16 cellular contexts compared by ENCODE assay signal in genomic region chr5:133368009-133368408, GRCh38.
DNase-seq lines count a peak whose midpoint lies in the region; ATAC-seq, FAIRE-seq and TF ChIP-seq lines count a peak whose summit lies in the region.
"Had no signal": no experiment of that assay in that cellular context is flagged by ENCODE, and none has a peak within 500 bp of the region (broad histone marks: within the 10 kb centered on the region; RNA-seq: fewer than 3 reads in every experiment).

No MANE protein-coding gene starts in this region.

- H3K9me2 ChIP-seq in hepatocyte (replicated peaks; ENCODE audit: insufficient read depth), result no peaks in the 10 kb centered on the region

- H3K36me3 ChIP-seq in hepatocyte (replicated peaks; ENCODE audit: insufficient read depth, low read depth) (no peaks in the 10 kb centered on the region), upper lobe of left lung (no peaks in the 10 kb centered on the region)
- H3K36me3 ChIP-seq: BE2C, HAP-1 had no signal

- FAIRE-seq in urothelium cell line (lab: Jason Lieb, UNC), result peak; percentile 71
- FAIRE-seq: A549, GM12891 had no signal

- DNase-seq in ecto neural progenitor cell (ENCODE audit: low spot score) (peak; percentile 46), left kidney (ENCODE audit: low read depth, low spot score) (peak; percentile 86), nephron progenitor cell (peak; percentile 59), urothelium cell line (ENCODE audit: low spot score) (no peak), hepatocyte (ENCODE audit: low spot score) (no peak), upper lobe of left lung (no peak)
- DNase-seq: BE2C; CD4-positive, alpha-beta memory T cell; DMS79; GOT3 had no signal

- H3K4me1 ChIP-seq in hepatocyte (ENCODE audit: insufficient read depth) (peaks cover 12% of the 10 kb centered on the region), upper lobe of left lung (no peaks in the 10 kb centered on the region)
- H3K4me1 ChIP-seq: BE2C, HAP-1 had no signal

- H3K36me3 Mint-ChIP-seq in nephron progenitor cell (ENCODE audit: low read depth), result no peaks in the 10 kb centered on the region
- H3K36me3 Mint-ChIP-seq: CD4-positive, alpha-beta memory T cell had no signal

- no peak overlapping the region for H2AFZ ChIP-seq in hepatocyte

- no peak overlapping the region for H3K4me3 ChIP-seq in hepatocyte
- H3K4me3 ChIP-seq in upper lobe of left lung, result no peak overlapping the region
- H3K4me3 ChIP-seq: A549, HAP-1 had no signal

- H3K27me3 Mint-ChIP-seq in nephron progenitor cell (ENCODE audit: low read depth, poor library complexity), result peaks cover 29% of the 10 kb centered on the region

- no peak overlapping the region for H3K4me3 Mint-ChIP-seq in nephron progenitor cell
- H3K4me3 Mint-ChIP-seq: CD4-positive, alpha-beta memory T cell; IgD-negative memory B cell had no signal

- H3K4me2 ChIP-seq in hepatocyte, result no peak overlapping the region
- H3K4me2 ChIP-seq: A549 had no signal

- no peak for TF ChIP-seq POLR2A in upper lobe of left lung (IDR thresholded peaks at IDR 0.05)

- no peak for TF ChIP-seq CTCF in nephron progenitor cell (IDR thresholded peaks at IDR 0.05)
- no peak for TF ChIP-seq CTCF in hepatocyte (IDR thresholded peaks at IDR 0.05; ENCODE audit: poor library complexity)
- no peak for TF ChIP-seq CTCF in upper lobe of left lung (IDR thresholded peaks at IDR 0.05)

- H3K27ac Mint-ChIP-seq in nephron progenitor cell, result no peak overlapping the region
- H3K27ac Mint-ChIP-seq: CD4-positive, alpha-beta memory T cell had no signal

- TF ChIP-seq EP300 in upper lobe of left lung (IDR thresholded peaks at IDR 0.05), result no peak

- no peaks in the 10 kb centered on the region for H4K20me1 ChIP-seq in hepatocyte (ENCODE audit: insufficient read depth, poor library complexity, severe bottlenecking)

- H3K27me3 ChIP-seq in hepatocyte, result no peaks in the 10 kb centered on the region
- H3K27me3 ChIP-seq in upper lobe of left lung, result no peaks in the 10 kb centered on the region
- H3K27me3 ChIP-seq: BE2C had no signal

- ATAC-seq in upper lobe of left lung (ENCODE audit: low FRiP score in 2 of 2), result no peak
- ATAC-seq in HG03439 (IDR thresholded peaks at IDR 0.05; ENCODE audit: unreplicated experiment), result no peak
- ATAC-seq: A549 had no signal

- H3K27ac ChIP-seq in hepatocyte (no peak overlapping the region), upper lobe of left lung (no peak overlapping the region)
- H3K27ac ChIP-seq: A549, C4-2B had no signal

- WGBS in hepatocyte (ENCODE audit: low lambda C conversion rate, missing lambda C conversion rate), result 51% methylated on average over 2 of the region's 2 CpGs
- 76% methylated on average over 2 of the region's 2 CpGs; no CpG with 5 or more reads in 1 of the 2 donors for WGBS in upper lobe of left lung, 2 donors

- H3K4me1 Mint-ChIP-seq in nephron progenitor cell, result peaks cover 96% of the 10 kb centered on the region
- H3K4me1 Mint-ChIP-seq: CD4-positive, alpha-beta memory T cell; IgD-negative memory B cell had no signal

- no peaks in the 10 kb centered on the region for H3K79me2 ChIP-seq in hepatocyte

- H3K9me3 Mint-ChIP-seq in nephron progenitor cell, result no peaks in the 10 kb centered on the region
- H3K9me3 Mint-ChIP-seq: CD4-positive, alpha-beta memory T cell; IgD-negative memory B cell had no signal

- no peaks in the 10 kb centered on the region for H3K9me3 ChIP-seq in hepatocyte (ENCODE audit: low read depth)
- H3K9me3 ChIP-seq in upper lobe of left lung, result no peaks in the 10 kb centered on the region
- H3K9me3 ChIP-seq: A549, BE2C, HAP-1 had no signal

Comparison
In these comparisons a context has a peak if more than half of its experiments do, and no peak if none do; other contexts are left out.
1. DNase-seq: peak in ecto neural progenitor cell (single experiment), left kidney (single experiment) and nephron progenitor cell (single experiment); none in urothelium cell line (single experiment), hepatocyte (single experiment) and upper lobe of left lung (0 of 2).